ENCODE assay signal across 18 cellular contexts in genomic region chr2:96970910-96971309, GRCh38. TPM values are rescaled to one million over a fixed set of nuclear protein-coding genes. Genes with fewer than 3 reads are reported as not detected.
DNase-seq lines count a peak whose midpoint lies in the region; ATAC-seq and FAIRE-seq lines count a peak whose summit lies in the region.
"Had no signal": no experiment of that assay in that cellular context is flagged by ENCODE, and none has a peak within 500 bp of the region (broad histone marks: within the 10 kb centered on the region; RNA-seq: fewer than 3 reads in every experiment).

No MANE protein-coding gene starts in this region.

- H3K4me3 Mint-ChIP-seq in activated CD4-positive, alpha-beta T cell treated with anti-CD3 and anti-CD28 coated beads, Interleukin-2, amount 10 ng/mL, durations not matched to agents 7 days and 5 days, result no peak overlapping the region
- H3K4me3 Mint-ChIP-seq in central memory CD8-positive, alpha-beta T cell, result no peak overlapping the region
- H3K4me3 Mint-ChIP-seq: activated B cell treated with CpG ODN at 0.5 μM for 24 hours, CD14-positive monocyte, IgD-negative memory B cell had no signal

- H3K4me1 Mint-ChIP-seq in activated CD4-positive, alpha-beta T cell treated with anti-CD3 and anti-CD28 coated beads, Interleukin-2, amount 10 ng/mL, durations not matched to agents 7 days and 5 days, result peaks cover 66% of the 10 kb centered on the region
- H3K4me1 Mint-ChIP-seq in central memory CD8-positive, alpha-beta T cell, result peaks cover 33% of the 10 kb centered on the region
- H3K4me1 Mint-ChIP-seq: activated B cell treated with CpG ODN at 0.5 μM for 24 hours had no signal

- no peaks in the 10 kb centered on the region for H3K27me3 Mint-ChIP-seq in activated CD4-positive, alpha-beta T cell treated with anti-CD3 and anti-CD28 coated beads, Interleukin-2, amount 10 ng/mL, durations not matched to agents 7 days and 5 days
- H3K27me3 Mint-ChIP-seq in central memory CD8-positive, alpha-beta T cell, result peaks cover 8% of the 10 kb centered on the region

- H3K36me3 Mint-ChIP-seq in activated CD4-positive, alpha-beta T cell treated with anti-CD3 and anti-CD28 coated beads, Interleukin-2, amount 10 ng/mL, durations not matched to agents 7 days and 5 days (ENCODE audit: low read depth), result no peaks in the 10 kb centered on the region
- H3K36me3 Mint-ChIP-seq in central memory CD8-positive, alpha-beta T cell (ENCODE audit: insufficient read depth), result peaks cover 1% of the 10 kb centered on the region
- H3K36me3 Mint-ChIP-seq: CD14-positive monocyte, IgD-negative memory B cell had no signal

- FAIRE-seq in RCC 7860 (lab: Jason Lieb, UNC), result no peak
- FAIRE-seq: H1 had no signal

- H3K9me3 Mint-ChIP-seq in activated CD4-positive, alpha-beta T cell treated with anti-CD3 and anti-CD28 coated beads, Interleukin-2, amount 10 ng/mL, durations not matched to agents 7 days and 5 days, result no peaks in the 10 kb centered on the region
- no peaks in the 10 kb centered on the region for H3K9me3 Mint-ChIP-seq in central memory CD8-positive, alpha-beta T cell
- H3K9me3 Mint-ChIP-seq: activated B cell treated with CpG ODN at 0.5 μM for 24 hours, IgD-negative memory B cell had no signal

- H3K27ac ChIP-seq in temporal lobe (ENCODE audit: low read depth, low read length), result peak overlapping the region; percentile 36
- H3K27ac ChIP-seq: esophagus muscularis mucosa had no signal

- POLR2A ChIA-PET in activated CD4-positive, alpha-beta T cell treated with anti-CD3 and anti-CD28 coated beads, Interleukin-2, amount 10 ng/mL, durations not matched to agents 7 days and 5 days (lab: Charles Lee), result no interaction called here

- no peak for DNase-seq in activated CD4-positive, alpha-beta T cell treated with anti-CD3 and anti-CD28 coated beads, Interleukin-2, amount 10 ng/mL, durations not matched to agents 7 days and 5 days
- no peak for DNase-seq in activated CD4-positive, alpha-beta T cell treated with anti-CD3 and anti-CD28 coated beads, Interleukin-2, amount 50 U/mL, for 48 hours
- DNase-seq in NCI-H2107 (lab: John Stamatoyannopoulos, UW), result peak; percentile 45
- DNase-seq in central memory CD8-positive, alpha-beta T cell (ENCODE audit: low spot score in 2 of 2), result no peak
- no peak for DNase-seq in NOMO-1 treated with dmso at 0.1 percent for 144 hours (lab: John Stamatoyannopoulos, UW; ENCODE audit: unreplicated experiment)
- no peak for DNase-seq in NCI-H1694 (lab: John Stamatoyannopoulos, UW)
- no peak for DNase-seq in RCC 7860 (ENCODE audit: low spot score)
- DNase-seq: activated B cell treated with CpG ODN at 0.5 μM for 24 hours; dermis blood vessel endothelial cell; right cardiac atrium; SHP77; stimulated activated naive CD8-positive, alpha-beta T cell treated with anti-CD3 and anti-CD28 coated beads, Interleukin-15, Interleukin-2, amounts not matched to agents 100 U/mL and 50 U/mL, for 24 hours had no signal

- no peak for ATAC-seq in central memory CD8-positive, alpha-beta T cell (replicated peaks; ENCODE audit: extremely low read depth, poor library complexity, severe bottlenecking)
- ATAC-seq: stimulated activated naive CD8-positive, alpha-beta T cell treated with anti-CD3 and anti-CD28 coated beads, Interleukin-15, Interleukin-2, amounts not matched to agents 100 U/mL and 50 U/mL, for 24 hours had no signal

- CTCF ChIA-PET in activated CD4-positive, alpha-beta T cell treated with anti-CD3 and anti-CD28 coated beads, Interleukin-2, amount 10 ng/mL, durations not matched to agents 7 days and 5 days (lab: Charles Lee), result interaction anchor here (3.5 kb wide), 1 partner anchor 113 kb away, joined by 15 read pairs; the partner anchor contains the start of gene ANKRD39

- H3K27ac Mint-ChIP-seq in activated CD4-positive, alpha-beta T cell treated with anti-CD3 and anti-CD28 coated beads, Interleukin-2, amount 10 ng/mL, durations not matched to agents 7 days and 5 days, result peak overlapping the region; percentile 42
- H3K27ac Mint-ChIP-seq in central memory CD8-positive, alpha-beta T cell (ENCODE audit: low read depth), result peak overlapping the region; percentile 38
- H3K27ac Mint-ChIP-seq: activated B cell treated with CpG ODN at 0.5 μM for 24 hours, CD14-positive monocyte had no signal

RNA-seq across cellular contexts. Expression of gene FAM178B, which starts 15.5 kb away (rescaled TPM):
- under 1 TPM; 0.47 to 0.79 TPM for total RNA-seq in activated CD4-positive, alpha-beta T cell treated with anti-CD3 and anti-CD28 coated beads, Interleukin-2, amount 10 ng/mL, durations not matched to agents 7 days and 5 days
- not detected for total RNA-seq in temporal lobe
- total RNA-seq: activated B cell treated with CpG ODN at 0.5 μM for 24 hours, dermis blood vessel endothelial cell, NCI-H460 had no signal
